Comparison of ENCODE assay signal across 21 cellular contexts in genomic region chr11:69339041-69339733, GRCh38. TPM values are rescaled to one million over a fixed set of nuclear protein-coding genes. Genes with fewer than 3 reads are reported as not detected.
DNase-seq lines count a peak whose midpoint lies in the region; ATAC-seq and TF ChIP-seq lines count a peak whose summit lies in the region.
"Had no signal": no experiment of that assay in that cellular context is flagged by ENCODE, and none has a peak within 500 bp of the region (broad histone marks: within the 10 kb centered on the region; RNA-seq: fewer than 3 reads in every experiment).

No MANE protein-coding gene starts in this region.

- H3K27ac ChIP-seq in PC-9, result peak overlapping the region; percentile 9; the same call in 1 of the 2 replicates
- H3K27ac ChIP-seq: adrenal gland, pancreas, skin epidermis had no signal

- DNase-seq in activated CD4-positive, alpha-beta memory T cell treated with anti-CD3 and anti-CD28 coated beads for 36 hours, result peak; percentile 8
- DNase-seq in activated CD4-positive, alpha-beta memory T cell treated with anti-CD3 and anti-CD28 coated beads, Interleukin-2, amount 10 ng/mL, durations not matched to agents 7 days and 5 days, result no peak
- DNase-seq in PC-9 (no peak), ecto neural progenitor cell (ENCODE audit: low spot score) (peak; percentile 22), HPDE6-E6E7 (ENCODE audit: extremely low spot score) (no peak)
- peak; percentile 20 for DNase-seq in stimulated activated CD8-positive, alpha-beta memory T cell treated with anti-CD3 and anti-CD28 coated beads, Interleukin-4, amount 100 ng/mL, for 48 hours
- DNase-seq: caudate nucleus, DND-41, hypothalamus, KBM-7, mucosa of descending colon, NCI-H1048, NCI-H526 treated with DMSO at 0.1 percent for 48 hours had no signal

- H3K9me3 ChIP-seq in PC-9 (ENCODE audit: insufficient read depth, low read depth), result no peaks in the 10 kb centered on the region
- H3K9me3 ChIP-seq: A549, adrenal gland, mucosa of descending colon, pancreas had no signal

- POLR2A ChIA-PET in activated CD4-positive, alpha-beta memory T cell treated with anti-CD3 and anti-CD28 coated beads for 36 hours (lab: Charles Lee), result no interaction called here
- POLR2A ChIA-PET in activated CD4-positive, alpha-beta memory T cell treated with anti-CD3 and anti-CD28 coated beads, Interleukin-2, amount 10 ng/mL, durations not matched to agents 7 days and 5 days (lab: Charles Lee), result no interaction called here
- POLR2A ChIA-PET in PC-9 (lab: Charles Lee; ENCODE audit: unreplicated experiment), result no interaction called here

- intact Hi-C loops in activated CD4-positive, alpha-beta memory T cell treated with anti-CD3 and anti-CD28 coated beads for 36 hours (cut with micrococcal nuclease), result no loop called here
- intact Hi-C loops in PC-9 (cut with micrococcal nuclease; ENCODE audit: unreplicated experiment), result no loop called here

- CTCF ChIA-PET in activated CD4-positive, alpha-beta memory T cell treated with anti-CD3 and anti-CD28 coated beads for 36 hours (lab: Charles Lee), result no interaction called here
- CTCF ChIA-PET in activated CD4-positive, alpha-beta memory T cell treated with anti-CD3 and anti-CD28 coated beads, Interleukin-2, amount 10 ng/mL, durations not matched to agents 7 days and 5 days (lab: Charles Lee), result no interaction called here
- CTCF ChIA-PET in PC-9 (lab: Charles Lee), result no interaction called here

- no TSS peak for BruUV-seq in PC-9 (replicated peaks; lab: Mats Ljungman, UMichigan)

- H3K36me3 ChIP-seq in PC-9 (ENCODE audit: low read depth), result peaks cover 61% of the 10 kb centered on the region
- H3K36me3 ChIP-seq: adrenal gland, pancreas had no signal

- no peak overlapping the region for H2AFZ ChIP-seq in PC-9

- peaks cover 12% of the 10 kb centered on the region for H3K9me3 Mint-ChIP-seq in activated CD4-positive, alpha-beta memory T cell treated with anti-CD3 and anti-CD28 coated beads for 36 hours
- peaks cover 7% of the 10 kb centered on the region for H3K9me3 Mint-ChIP-seq in activated CD4-positive, alpha-beta memory T cell treated with anti-CD3 and anti-CD28 coated beads, Interleukin-2, amount 10 ng/mL, durations not matched to agents 7 days and 5 days

- peaks cover 33% of the 10 kb centered on the region for H3K4me1 Mint-ChIP-seq in activated CD4-positive, alpha-beta memory T cell treated with anti-CD3 and anti-CD28 coated beads for 36 hours (ENCODE audit: low read depth)
- peaks cover 17% of the 10 kb centered on the region for H3K4me1 Mint-ChIP-seq in activated CD4-positive, alpha-beta memory T cell treated with anti-CD3 and anti-CD28 coated beads, Interleukin-2, amount 10 ng/mL, durations not matched to agents 7 days and 5 days

- peaks cover 94% of the 10 kb centered on the region for H4K20me1 ChIP-seq in PC-9 (ENCODE audit: insufficient read depth)

- peaks cover 100% of the 10 kb centered on the region for H3K79me2 ChIP-seq in PC-9 (ENCODE audit: low read depth)

- H3F3A ChIP-seq in PC-9 (ENCODE audit: insufficient read depth, low read depth), result peaks cover 97% of the 10 kb centered on the region

- TF ChIP-seq CTCF in PC-9 (conservative IDR thresholded peaks at IDR 0.05), result no peak

- H3K4me3 Mint-ChIP-seq in activated CD4-positive, alpha-beta memory T cell treated with anti-CD3 and anti-CD28 coated beads for 36 hours, result no peak overlapping the region
- H3K4me3 Mint-ChIP-seq in activated CD4-positive, alpha-beta memory T cell treated with anti-CD3 and anti-CD28 coated beads, Interleukin-2, amount 10 ng/mL, durations not matched to agents 7 days and 5 days, result no peak overlapping the region
- H3K4me3 Mint-ChIP-seq: CD14-positive monocyte; stimulated activated memory B cell treated with anti-CD40 and anti-IgM and Interleukin-4, amounts not matched to agents 10 μg/mL and 1 μg/mL and 100 μg/mL, for 72 hours had no signal

- H3K4me2 ChIP-seq in PC-9, result no peak overlapping the region
- H3K4me2 ChIP-seq: A549 had no signal

- peaks cover 4% of the 10 kb centered on the region for H3K36me3 Mint-ChIP-seq in activated CD4-positive, alpha-beta memory T cell treated with anti-CD3 and anti-CD28 coated beads for 36 hours
- no peaks in the 10 kb centered on the region for H3K36me3 Mint-ChIP-seq in activated CD4-positive, alpha-beta memory T cell treated with anti-CD3 and anti-CD28 coated beads, Interleukin-2, amount 10 ng/mL, durations not matched to agents 7 days and 5 days (ENCODE audit: low read depth)
- H3K36me3 Mint-ChIP-seq: CD14-positive monocyte had no signal

- no peaks in the 10 kb centered on the region for H3K9me2 ChIP-seq in PC-9 (ENCODE audit: insufficient read depth)

- H3K27me3 ChIP-seq in PC-9 (ENCODE audit: insufficient read depth, low read depth), result no peaks in the 10 kb centered on the region
- H3K27me3 ChIP-seq: adrenal gland, pancreas had no signal

- no peak overlapping the region for H3K4me3 ChIP-seq in PC-9
- H3K4me3 ChIP-seq: A549, adrenal gland, mucosa of descending colon, pancreas, skin epidermis had no signal

- no peak overlapping the region for H3K27ac Mint-ChIP-seq in activated CD4-positive, alpha-beta memory T cell treated with anti-CD3 and anti-CD28 coated beads for 36 hours
- no peak overlapping the region for H3K27ac Mint-ChIP-seq in activated CD4-positive, alpha-beta memory T cell treated with anti-CD3 and anti-CD28 coated beads, Interleukin-2, amount 10 ng/mL, durations not matched to agents 7 days and 5 days
- H3K27ac Mint-ChIP-seq: CD14-positive monocyte; stimulated activated memory B cell treated with anti-CD40 and anti-IgM and Interleukin-4, amounts not matched to agents 10 μg/mL and 1 μg/mL and 100 μg/mL, for 72 hours had no signal

- H3K4me1 ChIP-seq in PC-9 (replicated peaks; ENCODE audit: insufficient read depth), result peaks cover 35% of the 10 kb centered on the region
- H3K4me1 ChIP-seq: adrenal gland had no signal

- H3K27me3 Mint-ChIP-seq in activated CD4-positive, alpha-beta memory T cell treated with anti-CD3 and anti-CD28 coated beads for 36 hours, result no peaks in the 10 kb centered on the region
- no peaks in the 10 kb centered on the region for H3K27me3 Mint-ChIP-seq in activated CD4-positive, alpha-beta memory T cell treated with anti-CD3 and anti-CD28 coated beads, Interleukin-2, amount 10 ng/mL, durations not matched to agents 7 days and 5 days
- H3K27me3 Mint-ChIP-seq: stimulated activated memory B cell treated with anti-CD40 and anti-IgM and Interleukin-4, amounts not matched to agents 10 μg/mL and 1 μg/mL and 100 μg/mL, for 72 hours had no signal

- no peak for ATAC-seq in HG02885 (IDR thresholded peaks at IDR 0.05; ENCODE audit: poor library complexity, unreplicated experiment)
- ATAC-seq in HG03460 (IDR thresholded peaks at IDR 0.05; ENCODE audit: unreplicated experiment), result no peak
- ATAC-seq: A549; mucosa of descending colon; pancreas; stimulated activated memory B cell treated with anti-CD40 and anti-IgM and Interleukin-4, amounts not matched to agents 10 μg/mL and 1 μg/mL and 100 μg/mL, for 72 hours had no signal

RNA-seq across cellular contexts. Expression of gene MYEOV, which starts 45.2 kb away (rescaled TPM):
- total RNA-seq in activated CD4-positive, alpha-beta memory T cell treated with anti-CD3 and anti-CD28 coated beads for 36 hours, result under 1 TPM in 1 of 2 experiments, not detected in 1; 0.14 TPM
- not detected for total RNA-seq in activated CD4-positive, alpha-beta memory T cell treated with anti-CD3 and anti-CD28 coated beads, Interleukin-2, amount 10 ng/mL, durations not matched to agents 7 days and 5 days
- 182 and 232 TPM in 2 replicates for total RNA-seq in PC-9 (2021)

Comparison
In these comparisons a context has a peak if more than half of its experiments do, and no peak if none do; other contexts are left out.
1. DNase-seq: peak in activated CD4-positive, alpha-beta memory T cell treated with anti-CD3 and anti-CD28 coated beads for 36 hours (single experiment), ecto neural progenitor cell (single experiment) and stimulated activated CD8-positive, alpha-beta memory T cell treated with anti-CD3 and anti-CD28 coated beads, Interleukin-4, amount 100 ng/mL, for 48 hours (single experiment); none in activated CD4-positive, alpha-beta memory T cell treated with anti-CD3 and anti-CD28 coated beads, Interleukin-2, amount 10 ng/mL, durations not matched to agents 7 days and 5 days (single experiment), PC-9 (0 of 2) and HPDE6-E6E7 (single experiment).
2. RNA of gene MYEOV, which starts 45.2 kb away (total RNA-seq): 182 to 232 TPM in PC-9; 0.14 TPM in activated CD4-positive, alpha-beta memory T cell treated with anti-CD3 and anti-CD28 coated beads for 36 hours and not detected in activated CD4-positive, alpha-beta memory T cell treated with anti-CD3 and anti-CD28 coated beads, Interleukin-2, amount 10 ng/mL, durations not matched to agents 7 days and 5 days; every median in the first group is over 100 times any median in the second.